In the genomic region with DNA sequence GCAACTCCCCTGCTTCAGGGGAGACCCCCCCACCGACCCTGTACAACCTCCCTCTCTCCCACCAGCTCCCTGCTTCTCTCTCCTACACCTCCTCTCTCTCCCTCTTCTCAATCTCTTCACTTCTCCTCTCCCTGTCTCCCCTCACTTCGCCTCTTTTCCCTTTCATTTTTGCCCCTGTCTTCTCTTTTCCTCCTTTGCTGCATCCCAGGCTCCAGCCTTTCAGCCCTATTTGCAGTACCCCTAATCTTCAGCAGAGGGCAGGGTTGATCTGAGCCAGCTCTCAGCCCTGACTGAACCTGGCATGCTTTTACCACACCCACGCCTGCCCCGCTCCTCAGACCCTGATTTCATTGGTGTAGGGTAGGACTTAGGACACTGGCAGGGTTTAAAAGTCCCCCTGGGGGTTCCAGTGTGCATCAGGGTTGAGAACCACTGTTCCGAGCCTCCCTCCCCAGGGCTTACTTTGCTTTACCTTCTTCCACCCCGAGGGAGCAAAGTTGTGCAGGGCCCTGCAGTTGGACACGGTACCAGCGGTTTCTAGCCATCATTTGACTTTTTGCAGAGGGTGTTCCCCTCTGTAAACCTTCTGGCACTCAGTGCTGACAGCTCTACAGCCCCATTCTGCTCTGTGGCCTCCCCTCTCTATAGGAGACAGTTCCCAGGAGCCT, we compare ENCODE assay signal across 8 cellular contexts.
DNase-seq lines count a peak whose midpoint lies in the region; ATAC-seq and TF ChIP-seq lines count a peak whose summit lies in the region.

No MANE protein-coding gene starts in this region.

- TF ChIP-seq CTCF in HFFc6 (IDR thresholded peaks at IDR 0.05): peak; percentile 86

- H3K27me3 Mint-ChIP-seq in HFFc6 (ENCODE audit: insufficient read depth): peaks cover 29% of the 10 kb centered on the region

- H3K4me3 Mint-ChIP-seq in HFFc6: no peak overlapping the region

- H3K9me3 Mint-ChIP-seq in HFFc6: no peaks in the 10 kb centered on the region

- ATAC-seq in HG03196 (IDR thresholded peaks at IDR 0.05; ENCODE audit: unreplicated experiment): no peak

- H3K4me1 Mint-ChIP-seq in HFFc6 (ENCODE audit: low read depth): peaks cover 27% of the 10 kb centered on the region

- H3K27ac Mint-ChIP-seq in HFFc6: no peak overlapping the region

- DNase-seq in D341Med (ENCODE audit: low spot score) (peak; percentile 92), HFFc6 (peak; percentile 32), RPMI8226 (peak; percentile 72), germinal center (ENCODE audit: low spot score) (peak; percentile 84), posterior cingulate gyrus (peak in 6 of 10 donors; percentile 52 to 91 (median 58)), posterior vena cava (ENCODE audit: low spot score) (no peak)
- DNase-seq in activated effector memory CD4-positive, alpha-beta T cell treated with anti-CD3 and anti-CD28 coated beads, Interleukin-2, amount 50 U/mL, for 16 hours: peak; percentile 70

- no peaks in the 10 kb centered on the region for H3K36me3 Mint-ChIP-seq in HFFc6 (ENCODE audit: low read depth)

- intact Hi-C loops in posterior cingulate gyrus (cut with DNase I) (no loop called here), posterior vena cava (cut with DNase I) (loop anchor here in 1 of 2 donors (5.0 kb wide), 1 partner anchor 87 kb away; no protein-coding TSS in a partner anchor)
